1 cellular context compared by ENCODE assay signal in the genomic region with DNA sequence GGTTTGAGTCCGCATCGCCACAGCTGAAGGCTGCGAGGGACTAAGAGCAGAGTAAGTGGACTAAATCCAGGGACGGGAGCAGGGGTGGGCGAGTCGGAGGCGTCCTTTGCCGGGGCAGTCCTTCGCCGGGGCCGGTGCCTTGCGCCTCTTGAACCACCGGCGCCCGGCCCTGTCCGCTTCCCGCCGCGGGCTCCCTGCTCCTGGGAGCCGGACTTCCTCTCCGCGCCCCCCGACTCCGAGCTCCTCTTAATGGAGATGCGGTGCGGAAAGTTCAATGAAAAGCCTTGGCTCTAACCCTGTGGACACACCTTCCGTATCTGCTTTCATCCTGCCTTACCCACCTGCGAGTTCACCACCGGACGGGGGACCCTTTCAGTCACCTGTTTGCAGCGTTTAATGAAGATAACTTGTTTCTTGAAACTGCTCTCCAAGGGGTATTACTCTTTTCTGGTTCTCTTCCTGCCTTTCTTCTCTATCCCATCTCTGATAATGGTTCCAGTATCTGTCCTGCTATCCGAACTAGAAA.
TF ChIP-seq lines count a peak whose summit lies in the region.

No MANE protein-coding gene starts in this region.

TF ChIP-seq in HepG2, 621 proteins besides CTCF, POLR2A, EP300 and RAD21 (continued from another document and continues in another):
- TF ChIP-seq ZNF317 (CRISPR knock-in tag; IDR thresholded peaks at IDR 0.05) (no peak; the same call in 1 of the 2 replicates), ZMYM2 (CRISPR knock-in tag; IDR thresholded peaks at IDR 0.05) (no peak), KDM1A (CRISPR knock-in tag; IDR thresholded peaks at IDR 0.05) (no peak), MED8 (CRISPR knock-in tag; IDR thresholded peaks at IDR 0.05; ENCODE audit: insufficient replicate concordance) (no peak), PRPF4 (IDR thresholded peaks at IDR 0.05; ENCODE audit: low read depth, low read length, poor library complexity, severe bottlenecking) (no peak), ZNF17 (CRISPR knock-in tag; IDR thresholded peaks at IDR 0.05) (no peak), ZNF891 (CRISPR knock-in tag; IDR thresholded peaks at IDR 0.05) (no peak), HHEX (CRISPR knock-in tag; IDR thresholded peaks at IDR 0.05) (no peak), ELF3 (CRISPR knock-in tag; IDR thresholded peaks at IDR 0.05) (no peak), ZNF383 (CRISPR knock-in tag; IDR thresholded peaks at IDR 0.05; ENCODE audit: borderline replicate concordance) (no peak), ZFX (CRISPR knock-in tag; IDR thresholded peaks at IDR 0.05; ENCODE audit: low read depth) (no peak), ZNF180 (CRISPR knock-in tag; IDR thresholded peaks at IDR 0.05; ENCODE audit: borderline replicate concordance, low read depth) (no peak), ZNF773 (CRISPR knock-in tag; IDR thresholded peaks at IDR 0.05; ENCODE audit: borderline replicate concordance) (no peak), ZNF550 (CRISPR knock-in tag; IDR thresholded peaks at IDR 0.05; ENCODE audit: borderline replicate concordance) (no peak), FOXK2 (IDR thresholded peaks at IDR 0.05) (no peak), NONO (IDR thresholded peaks at IDR 0.05) (no peak), NONO (CRISPR knock-in tag; conservative IDR thresholded peaks at IDR 0.05) (no peak), POGZ (CRISPR knock-in tag; IDR thresholded peaks at IDR 0.05) (no peak), ZNF556 (CRISPR knock-in tag; IDR thresholded peaks at IDR 0.05; ENCODE audit: borderline replicate concordance) (peak; percentile 14; the same call in 1 of the 2 replicates), ZNF230 (CRISPR knock-in tag; IDR thresholded peaks at IDR 0.05) (no peak), ZNF549 (CRISPR knock-in tag; IDR thresholded peaks at IDR 0.05) (no peak), GABPA (IDR thresholded peaks at IDR 0.05; ENCODE audit: low read depth, low read length) (no peak), GABPA (CRISPR knock-in tag; IDR thresholded peaks at IDR 0.05; ENCODE audit: low read depth) (no peak), NFATC3 (CRISPR knock-in tag; IDR thresholded peaks at IDR 0.05) (0 out of 2 replicates have a peak, but pooled peaks have one; percentile 30), SNAI1 (CRISPR knock-in tag; IDR thresholded peaks at IDR 0.05; ENCODE audit: borderline replicate concordance) (no peak), NFIC (IDR thresholded peaks at IDR 0.05; ENCODE audit: low read length) (no peak), CREB1 (IDR thresholded peaks at IDR 0.05) (no peak), CREB1 (CRISPR knock-in tag; IDR thresholded peaks at IDR 0.05) (no peak), ZNF564 (CRISPR knock-in tag; IDR thresholded peaks at IDR 0.05) (no peak), ZFYVE20 (CRISPR knock-in tag; IDR thresholded peaks at IDR 0.05; ENCODE audit: borderline replicate concordance, low read depth) (no peak), DNMT1 (CRISPR knock-in tag; IDR thresholded peaks at IDR 0.05) (no peak), RFX5 (IDR thresholded peaks at IDR 0.05; ENCODE audit: low read depth, low read length) (no peak), NCOR1 (IDR thresholded peaks at IDR 0.05; ENCODE audit: borderline replicate concordance, low read length) (no peak), ZNF841 (CRISPR knock-in tag; IDR thresholded peaks at IDR 0.05; ENCODE audit: borderline replicate concordance) (no peak), ZSCAN20 (CRISPR knock-in tag; IDR thresholded peaks at IDR 0.05; ENCODE audit: borderline replicate concordance) (no peak), ZIK1 (CRISPR knock-in tag; IDR thresholded peaks at IDR 0.05; ENCODE audit: borderline replicate concordance, low read depth) (no peak), SALL1 (CRISPR knock-in tag; IDR thresholded peaks at IDR 0.05) (no peak), GTF3A (CRISPR knock-in tag; conservative IDR thresholded peaks at IDR 0.05) (no peak), ZBTB3 (CRISPR knock-in tag; IDR thresholded peaks at IDR 0.05; ENCODE audit: borderline replicate concordance, low read depth) (0 out of 2 replicates have a peak, but pooled peaks have one; percentile 37), ZNF350 (CRISPR knock-in tag; IDR thresholded peaks at IDR 0.05; ENCODE audit: borderline replicate concordance, low read depth) (peak; percentile 35; the same call in 1 of the 2 replicates)
- TF ChIP-seq, protein P1, sequence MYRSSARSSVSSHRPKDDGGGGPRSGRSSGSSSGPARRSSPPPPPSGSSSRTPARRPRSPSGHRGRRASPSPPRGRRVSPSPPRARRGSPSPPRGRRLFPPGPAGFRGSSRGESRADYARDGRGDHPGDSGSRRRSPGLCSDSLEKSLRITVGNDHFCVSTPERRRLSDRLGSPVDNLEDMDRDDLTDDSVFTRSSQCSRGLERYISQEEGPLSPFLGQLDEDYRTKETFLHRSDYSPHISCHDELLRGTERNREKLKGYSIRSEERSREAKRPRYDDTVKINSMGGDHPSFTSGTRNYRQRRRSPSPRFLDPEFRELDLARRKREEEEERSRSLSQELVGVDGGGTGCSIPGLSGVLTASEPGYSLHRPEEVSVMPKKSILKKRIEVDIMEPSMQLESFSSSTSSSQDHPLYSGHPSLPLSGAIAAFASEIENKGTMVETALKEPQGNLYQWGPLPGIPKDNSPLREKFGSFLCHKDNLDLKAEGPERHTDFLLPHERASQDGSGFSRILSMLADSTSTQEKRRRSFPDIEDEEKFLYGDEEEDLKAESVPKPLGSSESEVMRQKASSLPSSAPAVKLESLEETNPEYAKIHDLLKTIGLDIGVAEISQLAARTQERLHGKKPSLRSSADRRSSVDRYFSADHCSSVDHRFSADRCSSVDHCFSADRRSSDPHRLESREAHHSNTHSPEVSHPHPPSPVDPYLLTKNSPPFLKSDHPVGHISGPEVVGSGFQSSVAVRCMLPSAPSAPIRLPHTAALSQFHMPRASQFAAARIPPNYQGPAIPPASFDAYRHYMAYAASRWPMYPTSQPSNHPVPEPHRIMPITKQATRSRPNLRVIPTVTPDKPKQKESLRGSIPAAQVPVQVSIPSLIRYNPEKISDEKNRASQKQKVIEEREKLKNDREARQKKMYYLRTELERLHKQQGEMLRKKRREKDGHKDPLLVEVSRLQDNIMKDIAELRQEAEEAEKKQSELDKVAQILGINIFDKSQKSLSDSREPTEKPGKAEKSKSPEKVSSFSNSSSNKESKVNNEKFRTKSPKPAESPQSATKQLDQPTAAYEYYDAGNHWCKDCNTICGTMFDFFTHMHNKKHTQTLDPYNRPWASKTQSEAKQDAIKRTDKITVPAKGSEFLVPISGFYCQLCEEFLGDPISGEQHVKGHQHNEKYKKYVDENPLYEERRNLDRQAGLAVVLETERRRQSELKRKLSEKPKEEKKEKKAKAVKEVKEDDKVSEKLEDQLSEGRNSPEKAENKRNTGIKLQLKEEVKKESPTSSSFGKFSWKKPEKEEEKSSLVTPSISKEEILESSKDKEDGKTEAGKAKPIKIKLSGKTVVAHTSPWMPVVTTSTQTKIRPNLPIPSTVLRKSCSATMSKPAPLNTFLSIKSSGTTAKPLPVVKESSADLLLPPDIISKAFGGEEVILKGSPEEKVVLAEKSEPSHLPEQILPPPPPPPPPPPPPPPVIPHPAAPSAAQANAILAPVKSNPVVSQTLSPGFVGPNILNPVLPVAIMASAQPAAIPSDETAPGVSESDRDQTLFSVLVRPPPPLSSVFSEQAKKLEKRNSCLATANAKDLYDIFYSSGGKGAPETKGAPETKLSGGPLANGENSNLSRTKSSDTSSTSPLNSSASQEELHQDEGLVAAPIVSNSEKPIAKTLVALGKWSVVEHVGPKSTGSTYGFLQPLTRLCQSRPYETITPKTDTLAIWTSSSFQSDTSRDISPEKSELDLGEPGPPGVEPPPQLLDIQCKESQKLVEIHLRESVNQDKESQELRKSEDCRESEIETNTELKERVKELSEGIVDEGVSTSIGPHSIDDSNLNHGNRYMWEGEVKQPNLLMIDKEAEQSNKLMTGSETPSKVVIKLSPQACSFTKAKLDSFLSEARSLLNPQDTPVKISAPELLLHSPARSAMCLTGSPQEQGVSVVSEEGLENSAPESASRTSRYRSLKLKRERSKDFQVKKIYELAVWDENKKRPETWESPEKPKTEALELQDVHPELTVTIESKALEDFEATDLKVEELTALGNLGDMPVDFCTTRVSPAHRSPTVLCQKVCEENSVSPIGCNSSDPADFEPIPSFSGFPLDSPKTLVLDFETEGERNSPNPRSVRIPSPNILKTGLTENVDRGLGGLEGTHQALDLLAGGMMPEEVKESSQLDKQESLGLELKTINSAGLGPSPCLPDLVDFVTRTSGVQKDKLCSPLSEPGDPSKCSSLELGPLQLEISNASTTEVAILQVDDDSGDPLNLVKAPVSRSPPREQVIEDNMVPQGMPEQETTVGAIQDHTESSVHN (CRISPR knock-in tag; IDR thresholded peaks at IDR 0.05), result 0 out of 2 replicates have a peak, but pooled peaks have one; percentile 59
- TF ChIP-seq, protein P2, sequence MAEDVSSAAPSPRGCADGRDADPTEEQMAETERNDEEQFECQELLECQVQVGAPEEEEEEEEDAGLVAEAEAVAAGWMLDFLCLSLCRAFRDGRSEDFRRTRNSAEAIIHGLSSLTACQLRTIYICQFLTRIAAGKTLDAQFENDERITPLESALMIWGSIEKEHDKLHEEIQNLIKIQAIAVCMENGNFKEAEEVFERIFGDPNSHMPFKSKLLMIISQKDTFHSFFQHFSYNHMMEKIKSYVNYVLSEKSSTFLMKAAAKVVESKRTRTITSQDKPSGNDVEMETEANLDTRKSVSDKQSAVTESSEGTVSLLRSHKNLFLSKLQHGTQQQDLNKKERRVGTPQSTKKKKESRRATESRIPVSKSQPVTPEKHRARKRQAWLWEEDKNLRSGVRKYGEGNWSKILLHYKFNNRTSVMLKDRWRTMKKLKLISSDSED (CRISPR knock-in tag; IDR thresholded peaks at IDR 0.05), result no peak
- TF ChIP-seq, protein P3, sequence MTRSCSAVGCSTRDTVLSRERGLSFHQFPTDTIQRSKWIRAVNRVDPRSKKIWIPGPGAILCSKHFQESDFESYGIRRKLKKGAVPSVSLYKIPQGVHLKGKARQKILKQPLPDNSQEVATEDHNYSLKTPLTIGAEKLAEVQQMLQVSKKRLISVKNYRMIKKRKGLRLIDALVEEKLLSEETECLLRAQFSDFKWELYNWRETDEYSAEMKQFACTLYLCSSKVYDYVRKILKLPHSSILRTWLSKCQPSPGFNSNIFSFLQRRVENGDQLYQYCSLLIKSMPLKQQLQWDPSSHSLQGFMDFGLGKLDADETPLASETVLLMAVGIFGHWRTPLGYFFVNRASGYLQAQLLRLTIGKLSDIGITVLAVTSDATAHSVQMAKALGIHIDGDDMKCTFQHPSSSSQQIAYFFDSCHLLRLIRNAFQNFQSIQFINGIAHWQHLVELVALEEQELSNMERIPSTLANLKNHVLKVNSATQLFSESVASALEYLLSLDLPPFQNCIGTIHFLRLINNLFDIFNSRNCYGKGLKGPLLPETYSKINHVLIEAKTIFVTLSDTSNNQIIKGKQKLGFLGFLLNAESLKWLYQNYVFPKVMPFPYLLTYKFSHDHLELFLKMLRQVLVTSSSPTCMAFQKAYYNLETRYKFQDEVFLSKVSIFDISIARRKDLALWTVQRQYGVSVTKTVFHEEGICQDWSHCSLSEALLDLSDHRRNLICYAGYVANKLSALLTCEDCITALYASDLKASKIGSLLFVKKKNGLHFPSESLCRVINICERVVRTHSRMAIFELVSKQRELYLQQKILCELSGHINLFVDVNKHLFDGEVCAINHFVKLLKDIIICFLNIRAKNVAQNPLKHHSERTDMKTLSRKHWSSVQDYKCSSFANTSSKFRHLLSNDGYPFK (CRISPR knock-in tag; IDR thresholded peaks at IDR 0.05; ENCODE audit: borderline replicate concordance), result no peak
- TF ChIP-seq, protein P4, sequence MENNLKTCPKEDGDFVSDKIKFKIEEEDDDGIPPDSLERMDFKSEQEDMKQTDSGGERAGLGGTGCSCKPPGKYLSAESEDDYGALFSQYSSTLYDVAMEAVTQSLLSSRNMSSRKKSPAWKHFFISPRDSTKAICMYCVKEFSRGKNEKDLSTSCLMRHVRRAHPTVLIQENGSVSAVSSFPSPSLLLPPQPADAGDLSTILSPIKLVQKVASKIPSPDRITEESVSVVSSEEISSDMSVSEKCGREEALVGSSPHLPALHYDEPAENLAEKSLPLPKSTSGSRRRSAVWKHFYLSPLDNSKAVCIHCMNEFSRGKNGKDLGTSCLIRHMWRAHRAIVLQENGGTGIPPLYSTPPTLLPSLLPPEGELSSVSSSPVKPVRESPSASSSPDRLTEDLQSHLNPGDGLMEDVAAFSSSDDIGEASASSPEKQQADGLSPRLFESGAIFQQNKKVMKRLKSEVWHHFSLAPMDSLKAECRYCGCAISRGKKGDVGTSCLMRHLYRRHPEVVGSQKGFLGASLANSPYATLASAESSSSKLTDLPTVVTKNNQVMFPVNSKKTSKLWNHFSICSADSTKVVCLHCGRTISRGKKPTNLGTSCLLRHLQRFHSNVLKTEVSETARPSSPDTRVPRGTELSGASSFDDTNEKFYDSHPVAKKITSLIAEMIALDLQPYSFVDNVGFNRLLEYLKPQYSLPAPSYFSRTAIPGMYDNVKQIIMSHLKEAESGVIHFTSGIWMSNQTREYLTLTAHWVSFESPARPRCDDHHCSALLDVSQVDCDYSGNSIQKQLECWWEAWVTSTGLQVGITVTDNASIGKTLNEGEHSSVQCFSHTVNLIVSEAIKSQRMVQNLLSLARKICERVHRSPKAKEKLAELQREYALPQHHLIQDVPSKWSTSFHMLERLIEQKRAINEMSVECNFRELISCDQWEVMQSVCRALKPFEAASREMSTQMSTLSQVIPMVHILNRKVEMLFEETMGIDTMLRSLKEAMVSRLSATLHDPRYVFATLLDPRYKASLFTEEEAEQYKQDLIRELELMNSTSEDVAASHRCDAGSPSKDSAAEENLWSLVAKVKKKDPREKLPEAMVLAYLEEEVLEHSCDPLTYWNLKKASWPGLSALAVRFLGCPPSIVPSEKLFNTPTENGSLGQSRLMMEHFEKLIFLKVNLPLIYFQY (CRISPR knock-in tag; IDR thresholded peaks at IDR 0.05; ENCODE audit: borderline replicate concordance), result no peak
- TF ChIP-seq, protein P5, sequence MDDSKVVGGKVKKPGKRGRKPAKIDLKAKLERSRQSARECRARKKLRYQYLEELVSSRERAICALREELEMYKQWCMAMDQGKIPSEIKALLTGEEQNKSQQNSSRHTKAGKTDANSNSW (CRISPR knock-in tag; IDR thresholded peaks at IDR 0.05; ENCODE audit: borderline replicate concordance), result no peak
- TF ChIP-seq, protein P6, sequence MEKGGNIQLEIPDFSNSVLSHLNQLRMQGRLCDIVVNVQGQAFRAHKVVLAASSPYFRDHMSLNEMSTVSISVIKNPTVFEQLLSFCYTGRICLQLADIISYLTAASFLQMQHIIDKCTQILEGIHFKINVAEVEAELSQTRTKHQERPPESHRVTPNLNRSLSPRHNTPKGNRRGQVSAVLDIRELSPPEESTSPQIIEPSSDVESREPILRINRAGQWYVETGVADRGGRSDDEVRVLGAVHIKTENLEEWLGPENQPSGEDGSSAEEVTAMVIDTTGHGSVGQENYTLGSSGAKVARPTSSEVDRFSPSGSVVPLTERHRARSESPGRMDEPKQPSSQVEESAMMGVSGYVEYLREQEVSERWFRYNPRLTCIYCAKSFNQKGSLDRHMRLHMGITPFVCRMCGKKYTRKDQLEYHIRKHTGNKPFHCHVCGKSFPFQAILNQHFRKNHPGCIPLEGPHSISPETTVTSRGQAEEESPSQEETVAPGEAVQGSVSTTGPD (CRISPR knock-in tag; IDR thresholded peaks at IDR 0.05), result no peak
- TF ChIP-seq, protein P7, sequence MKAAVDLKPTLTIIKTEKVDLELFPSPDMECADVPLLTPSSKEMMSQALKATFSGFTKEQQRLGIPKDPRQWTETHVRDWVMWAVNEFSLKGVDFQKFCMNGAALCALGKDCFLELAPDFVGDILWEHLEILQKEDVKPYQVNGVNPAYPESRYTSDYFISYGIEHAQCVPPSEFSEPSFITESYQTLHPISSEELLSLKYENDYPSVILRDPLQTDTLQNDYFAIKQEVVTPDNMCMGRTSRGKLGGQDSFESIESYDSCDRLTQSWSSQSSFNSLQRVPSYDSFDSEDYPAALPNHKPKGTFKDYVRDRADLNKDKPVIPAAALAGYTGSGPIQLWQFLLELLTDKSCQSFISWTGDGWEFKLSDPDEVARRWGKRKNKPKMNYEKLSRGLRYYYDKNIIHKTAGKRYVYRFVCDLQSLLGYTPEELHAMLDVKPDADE (CRISPR knock-in tag; IDR thresholded peaks at IDR 0.05), result no peak
